16 cellular contexts compared by ENCODE assay signal in the genomic region with DNA sequence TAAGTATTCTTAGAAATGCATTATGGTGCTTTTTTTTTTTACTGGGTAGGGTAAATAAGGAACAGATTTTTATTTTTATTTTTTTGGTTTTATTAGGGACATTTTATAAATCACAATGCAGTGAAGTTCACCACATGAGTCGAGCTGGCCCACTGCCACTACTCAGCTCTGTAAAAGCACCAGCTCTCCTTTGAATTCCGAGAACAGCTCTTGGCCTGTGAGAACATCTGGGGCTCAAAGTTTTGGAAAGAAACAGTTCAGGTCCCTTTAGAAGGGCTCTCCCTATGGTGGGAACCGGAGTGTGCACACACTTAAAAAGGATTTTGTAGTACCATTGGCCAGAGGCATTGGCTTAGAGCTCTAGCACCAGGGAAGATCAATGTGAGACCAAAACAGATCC.
DNase-seq lines count a peak whose midpoint lies in the region; ATAC-seq and TF ChIP-seq lines count a peak whose summit lies in the region.
"Had no signal": no experiment of that assay in that cellular context is flagged by ENCODE, and none has a peak within 500 bp of the region (broad histone marks: within the 10 kb centered on the region; RNA-seq: fewer than 3 reads in every experiment).

No MANE protein-coding gene starts in this region.

- no peaks in the 10 kb centered on the region for H3K36me3 ChIP-seq in BE2C
- H3K36me3 ChIP-seq: upper lobe of right lung had no signal

- POLR2A ChIA-PET in HEK293T (lab: Yijun Ruan, JAX), result no interaction called here

- peak; percentile 71 for ATAC-seq in Right ventricle myocardium superior (ENCODE audit: poor library complexity)
- ATAC-seq: upper lobe of right lung, WTC11 had no signal

- intact Hi-C loops in Right ventricle myocardium superior (cut with DNase I), result no loop called here

- no peaks in the 10 kb centered on the region for H3K9me3 ChIP-seq in BE2C
- H3K9me3 ChIP-seq: upper lobe of right lung had no signal

- H3K4me3 ChIP-seq in BE2C (ENCODE audit: low read depth, low read length), result no peak overlapping the region
- H3K4me3 ChIP-seq: upper lobe of right lung had no signal

- CTCF ChIA-PET in HEK293T (lab: Yijun Ruan, JAX), result no interaction called here

- DNase-seq in DMS 273 (lab: John Stamatoyannopoulos, UW; ENCODE audit: unreplicated experiment), result peak; percentile 56
- peak in 39 of 58 donors; percentile 1 to 77 (median 23) for DNase-seq in anterior cingulate cortex (lab: John Stamatoyannopoulos, UW)
- peak; percentile 69 for DNase-seq in Right ventricle myocardium superior
- DNase-seq in pons (ENCODE audit: low spot score), result peak; percentile 43
- no peak for DNase-seq in dedifferentiated amniotic fluid mesenchymal stem cell (ENCODE audit: extremely low spot score)
- DNase-seq in BE2C, result no peak
- no peak for DNase-seq in HEK293T (ENCODE audit: extremely low spot score)
- DNase-seq in NCI-H2081 (lab: John Stamatoyannopoulos, UW), result no peak
- DNase-seq: activated CD8-positive, alpha-beta memory T cell treated with anti-CD3 and anti-CD28 coated beads, Interleukin-2, amount 50 U/mL, for 4 hours; DND-41; HFFc6; naive B cell; NCI-H1417 treated with DMSO at 0.1 percent for 48 hours; NK-92 treated with Interleukin-12 subunit alpha and Interleukin-12 subunit beta, amount 100 ng/mL, for 24 hours; upper lobe of right lung had no signal

- H3K4me1 ChIP-seq in BE2C, result no peaks in the 10 kb centered on the region
- H3K4me1 ChIP-seq: upper lobe of right lung had no signal

- no peaks in the 10 kb centered on the region for H3K27me3 ChIP-seq in BE2C
- H3K27me3 ChIP-seq: upper lobe of right lung had no signal

- no peak for TF ChIP-seq CTCF in BE2C (IDR thresholded peaks at IDR 0.05; ENCODE audit: low read depth, low read length)

TF ChIP-seq in HEK293T, 16 proteins besides CTCF, POLR2A, EP300 and RAD21:
- no peak for TF ChIP-seq SUZ12 (IDR thresholded peaks at IDR 0.05)

Comparison
In these comparisons a context has a peak if more than half of its experiments do, and no peak if none do; other contexts are left out.
1. DNase-seq: peak in DMS 273 (single experiment), anterior cingulate cortex (39 of 58), Right ventricle myocardium superior (single experiment) and pons (single experiment); none in dedifferentiated amniotic fluid mesenchymal stem cell (single experiment), BE2C (single experiment), HEK293T (single experiment) and NCI-H2081 (0 of 2).